ENCODE assay signal across 7 cellular contexts in the genomic region with DNA sequence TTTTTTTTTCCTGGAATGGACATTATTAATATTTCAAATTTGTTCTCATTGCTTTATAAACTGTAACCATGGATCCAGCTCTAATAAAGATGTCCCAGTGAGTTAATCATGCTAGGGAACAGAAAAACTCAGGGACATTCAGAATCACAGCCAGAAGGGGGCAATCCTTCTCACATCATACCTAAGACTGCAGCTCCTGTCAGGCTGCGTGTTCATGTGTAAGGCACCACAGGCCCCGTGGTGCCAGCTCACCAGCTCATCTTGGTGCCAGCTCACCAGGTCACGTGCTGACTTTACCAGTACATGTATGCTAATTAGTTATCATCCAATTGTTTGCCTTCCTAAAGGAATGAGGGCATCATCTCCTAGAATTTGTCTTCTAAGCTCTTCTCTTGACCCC.
DNase-seq lines count a peak whose midpoint lies in the region; ATAC-seq and TF ChIP-seq lines count a peak whose summit lies in the region.

No MANE protein-coding gene starts in this region.

- POLR2A ChIA-PET in Panc1 (lab: Charles Lee): interaction anchor here (0.7 kb wide), 1 partner anchor 200 kb away, joined by 7 read pairs; no protein-coding TSS in a partner anchor

- H3K36me3 ChIP-seq in Panc1 (ENCODE audit: control insufficient read depth, insufficient read depth, low read length): no peaks in the 10 kb centered on the region; the same call in 1 of the 2 replicates

- peak; percentile 60 for TF ChIP-seq CTCF in GM12873 (IDR thresholded peaks at IDR 0.05; ENCODE audit: insufficient read depth, low read depth, low read length, missing control alignments)
- peak; percentile 37; the same call in 1 of the 2 replicates for TF ChIP-seq CTCF in Panc1 (IDR thresholded peaks at IDR 0.05)
- peak; percentile 53 for TF ChIP-seq CTCF in fibroblast of mammary gland (conservative IDR thresholded peaks at IDR 0.05; ENCODE audit: control insufficient read depth, insufficient read depth, low read depth, low read length)

- no peak overlapping the region for H3K4me3 ChIP-seq in Panc1 (ENCODE audit: low read depth in 2 of 2, low read length in 2 of 2)
- no peak overlapping the region for H3K4me3 ChIP-seq in fibroblast of mammary gland (ENCODE audit: control insufficient read depth, low read depth, low read length)

- no peaks in the 10 kb centered on the region for H3K4me1 ChIP-seq in Panc1 (ENCODE audit: control insufficient read depth, insufficient read depth, low read length)

- in situ Hi-C loops in Panc1 (cut with HindIII; ENCODE audit: low pct_unique_long_range_greater_than_20kb, low sequenced_read_pairs): no loop called here

- BruUV-seq in Panc1 (replicated peaks; lab: Mats Ljungman, UMichigan): no TSS peak

- H3K27me3 ChIP-seq in Panc1 (ENCODE audit: control insufficient read depth, insufficient read depth, low read length): no peaks in the 10 kb centered on the region

- no peak overlapping the region for H3K27ac ChIP-seq in Panc1 (ENCODE audit: low read length)

- CTCF ChIA-PET in Panc1 (lab: Charles Lee): interaction anchor here (0.6 to 0.7 kb wide), 3 partner anchors 82 to 162 kb away, joined by 3 to 7 read pairs (median 3); no protein-coding TSS in a partner anchor

- intact Hi-C loops in Panc1 (cut with micrococcal nuclease; ENCODE audit: unreplicated experiment): no loop called here

- DNase-seq in HUDEP-2 (lab: John Stamatoyannopoulos, UW; ENCODE audit: unreplicated experiment in 76 of 76) (peak in 62 of 76 experiments; percentile 1 to 79 (median 34)), Panc1 (ENCODE audit: low read depth, low spot score) (peak; percentile 45), fibroblast of mammary gland (ENCODE audit: low read depth) (peak; percentile 65), putamen (ENCODE audit: low spot score) (peak; percentile 15)

- ATAC-seq in Panc1: peak; percentile 83
- no peak for ATAC-seq in HG03439 (IDR thresholded peaks at IDR 0.05; ENCODE audit: unreplicated experiment)
- ATAC-seq in HG03460 (IDR thresholded peaks at IDR 0.05; ENCODE audit: unreplicated experiment): no peak

- H3K9me3 ChIP-seq in Panc1 (ENCODE audit: control insufficient read depth, insufficient read depth, low read depth, low read length): no peaks in the 10 kb centered on the region

Comparison
In these comparisons a context has a peak if more than half of its experiments do, and no peak if none do; other contexts are left out.
1. DNase-seq: peak in every context shown above with its lines; median percentile 65 in fibroblast of mammary gland; 45 in Panc1; 34 in HUDEP-2; 15 in putamen.